In the genomic region with DNA sequence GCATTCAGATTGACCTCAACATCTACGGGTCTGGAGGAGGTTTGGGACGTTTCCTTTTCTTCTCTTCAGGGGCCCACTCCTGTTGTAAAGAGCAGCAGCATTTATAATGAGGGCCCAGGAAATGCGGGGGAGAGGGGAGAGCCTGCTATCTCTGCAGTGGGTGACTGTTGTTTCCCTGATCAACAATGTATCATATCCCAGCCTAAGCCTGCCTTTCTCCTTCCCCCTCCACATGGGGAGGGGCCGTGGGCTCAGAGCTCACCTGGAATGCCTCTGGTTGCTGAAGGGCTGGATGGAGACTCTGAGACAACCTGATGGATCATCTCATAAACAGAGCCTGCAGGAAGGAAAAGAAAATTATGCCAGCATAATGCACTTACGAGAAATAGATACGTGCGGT, we compare ENCODE assay signal across 28 cellular contexts. TPM values are rescaled to one million over a fixed set of nuclear protein-coding genes. Genes with fewer than 3 reads are reported as not detected.
DNase-seq lines count a peak whose midpoint lies in the region; ATAC-seq and TF ChIP-seq lines count a peak whose summit lies in the region.
"Had no signal": no experiment of that assay in that cellular context is flagged by ENCODE, and none has a peak within 500 bp of the region (broad histone marks: within the 10 kb centered on the region; RNA-seq: fewer than 3 reads in every experiment).

No MANE protein-coding gene starts in this region.

- H2BK12ac ChIP-seq in H9 (ENCODE audit: insufficient read length, low read depth, low read length), result no peak overlapping the region

- DNase-seq in H9, result no peak
- DNase-seq in endodermal cell, result peak; percentile 54
- peak; percentile 56 for DNase-seq in left kidney (ENCODE audit: low read depth, low spot score)
- peak; percentile 49 for DNase-seq in testis
- DNase-seq in NCI-H2227 treated with DMSO at 0.1 percent for 48 hours (lab: John Stamatoyannopoulos, UW), result no peak
- no peak for DNase-seq in activated CD8-positive, alpha-beta memory T cell treated with anti-CD3 and anti-CD28 coated beads, Interleukin-2, amount 50 U/mL, for 48 hours
- no peak for DNase-seq in left lobe of liver (ENCODE audit: low spot score)
- DNase-seq: Calu3, DMS153, DND-41, HCEC 1CT, KBM-7, MV-4-11, NCI-H1105, NCI-H1436 treated with DMSO at 0.1 percent for 48 hours, NCI-H1930, NCI-H2107, NCI-H446, NCI-H524 treated with DMSO at 0.1 percent for 48 hours, NCI-H774, PC-3, SK-N-SH had no signal

- H3K27ac Mint-ChIP-seq in H9 (peak overlapping the region in 2 of 3 experiments; percentile 68 to 90; a peak in 5 of 7 replicates), endodermal cell (peak overlapping the region; percentile 55)

- ATAC-seq in HG02642 (IDR thresholded peaks at IDR 0.05; ENCODE audit: poor library complexity, unreplicated experiment), result no peak
- no peak for ATAC-seq in left lobe of liver
- ATAC-seq: PC-3 had no signal

- no peak overlapping the region for H4K5ac ChIP-seq in H9 (ENCODE audit: insufficient read length, low read depth, low read length)

- no peak overlapping the region for H2BK5ac ChIP-seq in H9 (ENCODE audit: insufficient read length, low read length)

- H3K9me3 ChIP-seq in H9 (ENCODE audit: control insufficient read depth, low read depth, low read length) (no peaks in the 10 kb centered on the region), endodermal cell (ENCODE audit: control insufficient read depth, low read length) (no peaks in the 10 kb centered on the region), testis (no peaks in the 10 kb centered on the region)
- H3K9me3 ChIP-seq: SK-N-SH had no signal

- H3K79me1 ChIP-seq in H9 (ENCODE audit: insufficient read depth, low read depth, low read length, poor library complexity, severe bottlenecking), result no peaks in the 10 kb centered on the region

- TF ChIP-seq POLR2A in testis (IDR thresholded peaks at IDR 0.05), result no peak

- H4K91ac ChIP-seq in H9 (ENCODE audit: insufficient read length, low read depth, low read length), result no peak overlapping the region

- peaks cover 4% of the 10 kb centered on the region for H3K23me2 ChIP-seq in H9 (ENCODE audit: insufficient read length, low read depth, low read length, poor library complexity, severe bottlenecking)

- H4K8ac ChIP-seq in H9 (replicated peaks; ENCODE audit: insufficient read length, low read depth, low read length), result peak overlapping the region; percentile 51

- WGBS in H9 (ENCODE audit: extremely low coverage, insufficient read length, low lambda C conversion rate), result no CpG with 5 or more reads among the region's 7 CpGs
- 67 to 77% methylated on average over 3 to 7 of the region's 7 CpGs for WGBS in endodermal cell (ENCODE audit: insufficient coverage in 1 of 2, insufficient read length in 1 of 2), 2 experiments
- WGBS in testis, 2 donors, result 49 to 58% methylated on average over 7 of the region's 7 CpGs

- H3K4me2 ChIP-seq in H9 (ENCODE audit: insufficient read depth, insufficient read length, low read length), result no peak overlapping the region
- H3K4me2 ChIP-seq: SK-N-SH had no signal

- no peaks in the 10 kb centered on the region for H3K79me2 ChIP-seq in H9 (ENCODE audit: insufficient read depth, low read length)

- H3K56ac ChIP-seq in H9 (ENCODE audit: insufficient read length, low read depth, low read length), result no peak overlapping the region

- peaks cover 6 to 9% (median 8%) of the 10 kb centered on the region in 3 experiments for H3K36me3 Mint-ChIP-seq in H9 (ENCODE audit: insufficient read depth in 1 of 3, low read depth in 3 of 3)
- H3K36me3 Mint-ChIP-seq in endodermal cell (ENCODE audit: low read depth), result no peaks in the 10 kb centered on the region

- H3K4me1 ChIP-seq in H9 (ENCODE audit: insufficient read depth, low read length) (peaks cover 14% of the 10 kb centered on the region; the same call in 1 of the 2 replicates), endodermal cell (ENCODE audit: control insufficient read depth, insufficient read depth, low read length) (peaks cover 13% of the 10 kb centered on the region), testis (peaks cover 25% of the 10 kb centered on the region)

- H3K23ac ChIP-seq in H9 (ENCODE audit: insufficient read length, low read depth, low read length), result no peak overlapping the region

- intact Hi-C loops in testis (cut with DNase I; ENCODE audit: low total_unique reads), result no loop called here

- H3K27ac ChIP-seq in H9 (ENCODE audit: insufficient read length, low read depth, low read length), result peak overlapping the region; percentile 77
- no peak overlapping the region for H3K27ac ChIP-seq in endodermal cell (ENCODE audit: low read depth, low read length)
- H3K27ac ChIP-seq in testis, result no peak overlapping the region

- no peak overlapping the region for H2AK5ac ChIP-seq in H9 (ENCODE audit: insufficient read length, low read length)

- no peak overlapping the region for H3K9ac ChIP-seq in H9 (ENCODE audit: extremely low read depth, insufficient read length, low read length)
- no peak overlapping the region for H3K9ac ChIP-seq in endodermal cell (ENCODE audit: extremely low read depth, low read length, poor library complexity, severe bottlenecking)
- H3K9ac ChIP-seq: SK-N-SH had no signal

- no peak overlapping the region for H2BK120ac ChIP-seq in H9 (ENCODE audit: low read depth, low read length, poor library complexity, severe bottlenecking)

- H2BK15ac ChIP-seq in H9 (ENCODE audit: low read depth, low read length), result no peak overlapping the region

- no peak overlapping the region for H3K14ac ChIP-seq in H9 (ENCODE audit: insufficient read depth, low read length)

- H4K20me1 ChIP-seq in H9 (ENCODE audit: control insufficient read depth, insufficient read depth, insufficient read length), result no peaks in the 10 kb centered on the region

- TF ChIP-seq CTCF in H9 (conservative IDR thresholded peaks at IDR 0.05), result no peak
- TF ChIP-seq CTCF in endodermal cell (conservative IDR thresholded peaks at IDR 0.05), result no peak
- no peak for TF ChIP-seq CTCF in testis (IDR thresholded peaks at IDR 0.05)

- H3K4me1 Mint-ChIP-seq in H9, result peaks cover 61 to 67% of the 10 kb centered on the region in 2 experiments
- peaks cover 32% of the 10 kb centered on the region for H3K4me1 Mint-ChIP-seq in endodermal cell

- H3K27me3 ChIP-seq in H9 (ENCODE audit: insufficient read depth, low read length) (no peaks in the 10 kb centered on the region), endodermal cell (ENCODE audit: control insufficient read depth, insufficient read depth, low read length, poor library complexity, severe bottlenecking) (no peaks in the 10 kb centered on the region), testis (no peaks in the 10 kb centered on the region)

- H3K4me3 Mint-ChIP-seq in H9 (peak overlapping the region in 1 of 2 experiments; percentile 24; a peak in 1 of 5 replicates), endodermal cell (no peak overlapping the region)

- no peak overlapping the region for H3K4ac ChIP-seq in H9 (ENCODE audit: low read depth, low read length)

- H3K27me3 Mint-ChIP-seq in H9 (ENCODE audit: low read depth), result peaks cover 6% of the 10 kb centered on the region
- no peaks in the 10 kb centered on the region for H3K27me3 Mint-ChIP-seq in endodermal cell (ENCODE audit: insufficient read depth)

- H2BK20ac ChIP-seq in H9 (ENCODE audit: low read depth, low read length, poor library complexity, severe bottlenecking), result no peak overlapping the region

- H3T11ph ChIP-seq in H9 (ENCODE audit: low read length), result no peak overlapping the region

- H3K18ac ChIP-seq in H9 (ENCODE audit: insufficient read length, low read depth, low read length), result no peak overlapping the region

- H3K4me3 ChIP-seq in endodermal cell (ENCODE audit: low read length), result no peak overlapping the region
- H3K4me3 ChIP-seq in testis, result no peak overlapping the region

- no peak overlapping the region for H2AFZ ChIP-seq in H9 (ENCODE audit: low read length)

- no peaks in the 10 kb centered on the region for H3K36me3 ChIP-seq in endodermal cell (ENCODE audit: control insufficient read depth, insufficient read depth, low read length)
- no peaks in the 10 kb centered on the region for H3K36me3 ChIP-seq in testis (ENCODE audit: low read depth, missing control alignments)

- H3K9me3 Mint-ChIP-seq in H9 (peaks cover 5% of the 10 kb centered on the region in 2 experiments; a peak in 3 of 5 replicates), endodermal cell (peaks cover 9% of the 10 kb centered on the region)

RNA-seq across cellular contexts. Expression of a gene that starts 36.0 kb away (rescaled TPM):
- total RNA-seq in H9 (2021) (0.13 and 0.61 TPM in 2 replicates), endodermal cell (not detected), testis (not detected), left lobe of liver (206 TPM)
- polyA plus RNA-seq in endodermal cell (2013, experiment 1 of 2), result not detected
- not detected for polyA plus RNA-seq in endodermal cell (2013, experiment 2 of 2)
- polyA plus RNA-seq in testis (ENCODE audit: insufficient read depth, low read depth, low replicate concordance), result not detected
- total RNA-seq: A172, Calu3, HT-29, LHCN-M2, MCF 10A, PC-3 had no signal
- polyA plus RNA-seq: BJ, SK-N-SH had no signal

Comparison
In these comparisons a context has a peak if more than half of its experiments do, and no peak if none do; other contexts are left out.
1. DNase-seq: peak in endodermal cell (single experiment), left kidney (single experiment) and testis (single experiment); none in H9 (single experiment), NCI-H2227 treated with DMSO at 0.1 percent for 48 hours (single experiment), activated CD8-positive, alpha-beta memory T cell treated with anti-CD3 and anti-CD28 coated beads, Interleukin-2, amount 50 U/mL, for 48 hours (single experiment) and left lobe of liver (single experiment).
2. RNA of a gene that starts 36.0 kb away (total RNA-seq): 206 TPM in left lobe of liver (single experiment); not detected in endodermal cell, 0.13 to 0.61 TPM in H9 and not detected in testis; every median in the first group is over 100 times any median in the second.